29 cellular contexts compared by ENCODE assay signal in genomic region chr17:53409588-53409987, GRCh38.
"Had no signal": no experiment of that assay in that cellular context is flagged by ENCODE, and none has a peak within 500 bp of the region (broad histone marks: within the 10 kb centered on the region; RNA-seq: fewer than 3 reads in every experiment).

No MANE protein-coding gene starts in this region.

- H3K9me3 ChIP-seq: testis, thyroid gland, transverse colon, upper lobe of right lung, vagina had no signal

- H3K27me3 Mint-ChIP-seq: stimulated activated memory B cell treated with anti-CD40 and anti-IgM and Interleukin-4, amounts not matched to agents 10 μg/mL and 1 μg/mL and 100 μg/mL, for 72 hours; stimulated activated naive B cell treated with anti-CD40 and anti-IgM and Interleukin-4, amounts not matched to agents 10 μg/mL and 1 μg/mL and 100 μg/mL, for 72 hours; stimulated activated naive CD8-positive, alpha-beta T cell treated with anti-CD3 and anti-CD28 coated beads, Interleukin-15, amount 100 ng/mL, for 72 hours; stimulated activated naive CD8-positive, alpha-beta T cell treated with anti-CD3 and anti-CD28 coated beads, Interleukin-15, Interleukin-2, amounts not matched to agents 100 ng/mL and 50 ng/mL, for 24 hours; type B pancreatic cell had no signal

- H3K4me3 Mint-ChIP-seq: stimulated activated effector memory CD8-positive, alpha-beta T cell treated with anti-CD3 and anti-CD28 coated beads, Interleukin-12 subunit alpha, Interleukin-12 subunit beta, amount 100 ng/mL, for 72 hours; stimulated activated memory B cell treated with anti-CD40 and anti-IgM and Interleukin-4, amounts not matched to agents 10 μg/mL and 1 μg/mL and 100 μg/mL, for 72 hours; stimulated activated naive B cell treated with anti-CD40 and anti-IgM and Interleukin-4, amounts not matched to agents 10 μg/mL and 1 μg/mL and 100 μg/mL, for 72 hours; stimulated activated naive CD8-positive, alpha-beta T cell treated with anti-CD3 and anti-CD28 coated beads, Interleukin-15, amount 100 ng/mL, for 72 hours; stimulated activated naive CD8-positive, alpha-beta T cell treated with anti-CD3 and anti-CD28 coated beads, Interleukin-15, Interleukin-2, amounts not matched to agents 100 ng/mL and 50 ng/mL, for 24 hours; type B pancreatic cell had no signal

- H3K27ac Mint-ChIP-seq: stimulated activated effector memory CD8-positive, alpha-beta T cell treated with anti-CD3 and anti-CD28 coated beads, Interleukin-12 subunit alpha, Interleukin-12 subunit beta, amount 100 ng/mL, for 72 hours; stimulated activated memory B cell treated with anti-CD40 and anti-IgM and Interleukin-4, amounts not matched to agents 10 μg/mL and 1 μg/mL and 100 μg/mL, for 72 hours; stimulated activated naive B cell treated with anti-CD40 and anti-IgM and Interleukin-4, amounts not matched to agents 10 μg/mL and 1 μg/mL and 100 μg/mL, for 72 hours; stimulated activated naive CD8-positive, alpha-beta T cell treated with anti-CD3 and anti-CD28 coated beads, Interleukin-15, amount 100 ng/mL, for 72 hours; stimulated activated naive CD8-positive, alpha-beta T cell treated with anti-CD3 and anti-CD28 coated beads, Interleukin-15, Interleukin-2, amounts not matched to agents 100 ng/mL and 50 ng/mL, for 24 hours; type B pancreatic cell had no signal

- H3K27me3 ChIP-seq: stomach, suprapubic skin, testis, thyroid gland, tibial artery, tibial nerve, transverse colon, upper lobe of left lung, upper lobe of right lung, uterus, vagina had no signal

- DNase-seq: stimulated activated CD4-positive, alpha-beta T cell treated with anti-CD3 and anti-CD28 coated beads, Interleukin-2, amount 100 ng/mL, for 48 hours; stimulated activated CD4-positive, alpha-beta T cell treated with anti-CD3 and anti-CD28 coated beads, Interleukin-4, amount 100 ng/mL, for 1 hour; stimulated activated CD4-positive, alpha-beta T cell treated with anti-CD3 and anti-CD28 coated beads, Interleukin-4, amount 100 ng/mL, for 24 hours; stimulated activated CD4-positive, alpha-beta T cell treated with anti-CD3 and anti-CD28 coated beads, Interleukin-4, amount 100 ng/mL, for 4 hours; stimulated activated CD8-positive, alpha-beta memory T cell treated with anti-CD3 and anti-CD28 coated beads, Interleukin-4, amount 100 ng/mL, for 48 hours; stimulated activated naive B cell treated with anti-CD40 and anti-IgM and Interleukin-4, amounts not matched to agents 10 μg/mL and 1 μg/mL and 100 μg/mL, for 72 hours; stimulated activated naive CD4-positive, alpha-beta T cell; stimulated activated naive CD4-positive, alpha-beta T cell treated with Interleukin-2 at 50 U/mL for 16 hours; stimulated activated naive CD8-positive, alpha-beta T cell treated with anti-CD3 and anti-CD28 coated beads, Interleukin-15, amount 100 ng/mL, for 72 hours; stimulated activated naive CD8-positive, alpha-beta T cell treated with anti-CD3 and anti-CD28 coated beads, Interleukin-15, Interleukin-2, amounts not matched to agents 100 U/mL and 50 U/mL, for 24 hours; stomach; substantia nigra; testis; thyroid gland; tibial artery; transverse colon; trophoblast cell; upper lobe of left lung; upper lobe of right lung; uterus had no signal

- FAIRE-seq: urothelium cell line had no signal

- H3K4me1 Mint-ChIP-seq: stimulated activated effector memory CD8-positive, alpha-beta T cell treated with anti-CD3 and anti-CD28 coated beads, Interleukin-12 subunit alpha, Interleukin-12 subunit beta, amount 100 ng/mL, for 72 hours; stimulated activated memory B cell treated with anti-CD40 and anti-IgM and Interleukin-4, amounts not matched to agents 10 μg/mL and 1 μg/mL and 100 μg/mL, for 72 hours; stimulated activated naive B cell treated with anti-CD40 and anti-IgM and Interleukin-4, amounts not matched to agents 10 μg/mL and 1 μg/mL and 100 μg/mL, for 72 hours; stimulated activated naive CD8-positive, alpha-beta T cell treated with anti-CD3 and anti-CD28 coated beads, Interleukin-15, amount 100 ng/mL, for 72 hours had no signal

- H3K4me1 ChIP-seq: stomach, suprapubic skin, testis, thyroid gland, tibial artery, tibial nerve, transverse colon, upper lobe of left lung, upper lobe of right lung, uterus, vagina had no signal

- ATAC-seq: stimulated activated effector memory CD8-positive, alpha-beta T cell treated with anti-CD3 and anti-CD28 coated beads, Interleukin-12 subunit alpha, Interleukin-12 subunit beta, amount 100 ng/mL, for 72 hours; stimulated activated memory B cell treated with anti-CD40 and anti-IgM and Interleukin-4, amounts not matched to agents 10 μg/mL and 1 μg/mL and 100 μg/mL, for 72 hours; stimulated activated naive B cell treated with anti-CD40 and anti-IgM and Interleukin-4, amounts not matched to agents 10 μg/mL and 1 μg/mL and 100 μg/mL, for 72 hours; stimulated activated naive CD8-positive, alpha-beta T cell treated with anti-CD3 and anti-CD28 coated beads, Interleukin-15, amount 100 ng/mL, for 72 hours; stimulated activated naive CD8-positive, alpha-beta T cell treated with anti-CD3 and anti-CD28 coated beads, Interleukin-15, Interleukin-2, amounts not matched to agents 100 U/mL and 50 U/mL, for 24 hours; upper lobe of right lung had no signal

- H3K27ac ChIP-seq: stomach, suprapubic skin, testis, thoracic aorta, thyroid gland, tibial artery, tibial nerve, transverse colon, upper lobe of left lung, upper lobe of right lung, uterus, vagina had no signal

- H3K4me3 ChIP-seq: stomach, suprapubic skin, testis, thoracic aorta, thyroid gland, tibial artery, tibial nerve, transverse colon, upper lobe of left lung, upper lobe of right lung, uterus, vagina had no signal

- H3K36me3 ChIP-seq: stomach, suprapubic skin, thoracic aorta, thyroid gland, tibial artery, tibial nerve, transverse colon, upper lobe of left lung, upper lobe of right lung, uterus, vagina had no signal

- H3K36me3 Mint-ChIP-seq: stimulated activated effector memory CD8-positive, alpha-beta T cell treated with anti-CD3 and anti-CD28 coated beads, Interleukin-12 subunit alpha, Interleukin-12 subunit beta, amount 100 ng/mL, for 72 hours; stimulated activated memory B cell treated with anti-CD40 and anti-IgM and Interleukin-4, amounts not matched to agents 10 μg/mL and 1 μg/mL and 100 μg/mL, for 72 hours; stimulated activated naive B cell treated with anti-CD40 and anti-IgM and Interleukin-4, amounts not matched to agents 10 μg/mL and 1 μg/mL and 100 μg/mL, for 72 hours; type B pancreatic cell had no signal
